Comparison of ENCODE assay signal across 22 cellular contexts in genomic region chr15:93837450-93837849, GRCh38.
DNase-seq lines count a peak whose midpoint lies in the region; ATAC-seq, FAIRE-seq and TF ChIP-seq lines count a peak whose summit lies in the region.
"Had no signal": no experiment of that assay in that cellular context is flagged by ENCODE, and none has a peak within 500 bp of the region (broad histone marks: within the 10 kb centered on the region; RNA-seq: fewer than 3 reads in every experiment).

No MANE protein-coding gene starts in this region.

- H4K20me1 ChIP-seq in keratinocyte (ENCODE audit: control insufficient read depth, extremely low read depth, insufficient read depth, low read length): no peaks in the 10 kb centered on the region

- no peaks in the 10 kb centered on the region for H3K27me3 ChIP-seq in keratinocyte (ENCODE audit: control insufficient read depth, extremely low read depth, insufficient read depth, low read length)
- H3K27me3 ChIP-seq in uterus: no peaks in the 10 kb centered on the region
- H3K27me3 ChIP-seq: BE2C, Peyer's patch had no signal

- peak overlapping the region; percentile 46 for H3K9ac ChIP-seq in keratinocyte (ENCODE audit: control insufficient read depth, extremely low read depth, insufficient read depth, low read length)
- H3K9ac ChIP-seq: SK-N-SH had no signal

- dilution Hi-C loops in keratinocyte (cut with MboI; ENCODE audit: extremely low pct_ligation_motif_present, low sequenced_read_pairs): no loop called here

- H3K4me3 ChIP-seq in epithelial cell of esophagus (ENCODE audit: low read length): no peak overlapping the region
- H3K4me3 ChIP-seq in keratinocyte (ENCODE audit: control insufficient read depth in 2 of 3, extremely low read depth in 1 of 3, insufficient read depth in 2 of 3, low read depth in 1 of 3, low read length in 3 of 3): no peak overlapping the region
- no peak overlapping the region for H3K4me3 ChIP-seq in uterus
- H3K4me3 ChIP-seq: Peyer's patch had no signal

- H3K36me3 Mint-ChIP-seq in activated CD4-positive, alpha-beta T cell treated with anti-CD3 and anti-CD28 coated beads, Interleukin-2, amount 10 ng/mL, durations not matched to agents 24 days and 14 days (ENCODE audit: low read depth): no peaks in the 10 kb centered on the region

- peak; percentile 33 for DNase-seq in activated CD4-positive, alpha-beta T cell treated with anti-CD3 and anti-CD28 coated beads, Interleukin-2, amount 10 ng/mL, durations not matched to agents 24 days and 14 days
- DNase-seq in activated CD4-positive, alpha-beta T cell treated with anti-CD3 and anti-CD28 coated beads, Interleukin-2, amount 50 U/mL, for 48 hours: no peak
- DNase-seq in epithelial cell of esophagus (ENCODE audit: low read depth) (peak; percentile 99), keratinocyte (ENCODE audit: low read depth, low spot score) (peak; percentile 94), uterus (no peak), NCI-H524 treated with DMSO at 0.1 percent for 48 hours (lab: John Stamatoyannopoulos, UW) (no peak)
- DNase-seq: BE2C; Calu3; CD4-positive, alpha-beta T cell; DMS53; H7; KBM-7; NCI-H146; NCI-H2081 treated with DMSO at 0.1 percent for 48 hours; NCI-H524; Peyer's patch; SHP77; SK-N-SH had no signal

- intact Hi-C loops in activated CD4-positive, alpha-beta T cell treated with anti-CD3 and anti-CD28 coated beads, Interleukin-2, amount 10 ng/mL, durations not matched to agents 24 days and 14 days (cut with micrococcal nuclease): no loop called here
- intact Hi-C loops in uterus (cut with DNase I; ENCODE audit: low total_unique reads): no loop called here

- no peak for TF ChIP-seq CTCF in epithelial cell of esophagus (IDR thresholded peaks at IDR 0.05; ENCODE audit: insufficient read depth, low read depth, low read length, missing control alignments)
- no peak for TF ChIP-seq CTCF in keratinocyte (optimal IDR thresholded peaks at IDR 0.05 in 1 of 3, IDR thresholded peaks at IDR 0.05 in 1 of 3, conservative IDR thresholded peaks at IDR 0.05 in 1 of 3; ENCODE audit: extremely low read depth in 1 of 3, insufficient read depth in 2 of 3, low read length in 3 of 3)
- TF ChIP-seq CTCF in uterus (IDR thresholded peaks at IDR 0.05): no peak

- no peak for ATAC-seq in HG03432 (IDR thresholded peaks at IDR 0.05; ENCODE audit: unreplicated experiment)
- no peak for ATAC-seq in SK-N-SH treated with all-trans-retinoic acid at 6 μM for 48 hours

- H2AFZ ChIP-seq in keratinocyte (ENCODE audit: control insufficient read depth, low read length): peak overlapping the region; percentile 39

- H3K36me3 ChIP-seq in keratinocyte (ENCODE audit: control insufficient read depth in 2 of 2, extremely low read depth in 1 of 2, insufficient read depth in 2 of 2, low read length in 2 of 2): no peaks in the 10 kb centered on the region
- no peaks in the 10 kb centered on the region for H3K36me3 ChIP-seq in uterus
- H3K36me3 ChIP-seq: BE2C, Peyer's patch had no signal

- no peaks in the 10 kb centered on the region for H3K27me3 Mint-ChIP-seq in activated CD4-positive, alpha-beta T cell treated with anti-CD3 and anti-CD28 coated beads, Interleukin-2, amount 10 ng/mL, durations not matched to agents 24 days and 14 days
- H3K27me3 Mint-ChIP-seq: CD4-positive, alpha-beta T cell had no signal

- H3K4me1 ChIP-seq in keratinocyte (ENCODE audit: control insufficient read depth, extremely low read depth, insufficient read depth, low read length) (peaks cover 15% of the 10 kb centered on the region), uterus (no peaks in the 10 kb centered on the region)
- H3K4me1 ChIP-seq: BE2C, Peyer's patch had no signal

- H3K4me2 ChIP-seq in keratinocyte (ENCODE audit: control insufficient read depth, extremely low read depth, insufficient read depth, low read depth, low read length): peak overlapping the region; percentile 63
- H3K4me2 ChIP-seq: SK-N-SH had no signal

- no peaks in the 10 kb centered on the region for H3K79me2 ChIP-seq in keratinocyte (ENCODE audit: control insufficient read depth, insufficient read depth, low read length)

- H3K9me3 ChIP-seq in keratinocyte (ENCODE audit: control insufficient read depth, low read depth, low read length) (no peaks in the 10 kb centered on the region), uterus (no peaks in the 10 kb centered on the region)
- H3K9me3 ChIP-seq: BE2C, Peyer's patch, SK-N-SH had no signal

- no peak for TF ChIP-seq POLR2A in uterus (IDR thresholded peaks at IDR 0.05)

- peak; percentile 87 for FAIRE-seq in keratinocyte (lab: Jason Lieb, UNC)
- FAIRE-seq: HTR-8/SVneo had no signal

- no peaks in the 10 kb centered on the region for H3K9me3 Mint-ChIP-seq in activated CD4-positive, alpha-beta T cell treated with anti-CD3 and anti-CD28 coated beads, Interleukin-2, amount 10 ng/mL, durations not matched to agents 24 days and 14 days

- H3K27ac Mint-ChIP-seq in activated CD4-positive, alpha-beta T cell treated with anti-CD3 and anti-CD28 coated beads, Interleukin-2, amount 10 ng/mL, durations not matched to agents 24 days and 14 days: no peak overlapping the region
- H3K27ac Mint-ChIP-seq: CD4-positive, alpha-beta T cell had no signal

- H3K4me1 Mint-ChIP-seq in activated CD4-positive, alpha-beta T cell treated with anti-CD3 and anti-CD28 coated beads, Interleukin-2, amount 10 ng/mL, durations not matched to agents 24 days and 14 days: no peaks in the 10 kb centered on the region

- H3K27ac ChIP-seq in keratinocyte (ENCODE audit: control insufficient read depth, insufficient read depth, low read length) (peak overlapping the region; percentile 83), uterus (no peak overlapping the region)
- H3K27ac ChIP-seq: 22Rv1, Peyer's patch had no signal

- H3K4me3 Mint-ChIP-seq in activated CD4-positive, alpha-beta T cell treated with anti-CD3 and anti-CD28 coated beads, Interleukin-2, amount 10 ng/mL, durations not matched to agents 24 days and 14 days: no peak overlapping the region
- H3K4me3 Mint-ChIP-seq: CD4-positive, alpha-beta T cell had no signal

- no peaks in the 10 kb centered on the region for H3K9me1 ChIP-seq in keratinocyte (ENCODE audit: control insufficient read depth, extremely low read depth, insufficient read depth, low read length)

TF ChIP-seq in SK-N-SH treated with all-trans-retinoic acid at 6 μM for 48 hours, 23 proteins besides CTCF, POLR2A, EP300 and RAD21:
- TF ChIP-seq GLIS3 (CRISPR knock-in tag; IDR thresholded peaks at IDR 0.05): no peak
- TF ChIP-seq ISL1 (CRISPR knock-in tag; IDR thresholded peaks at IDR 0.05): no peak
- TF ChIP-seq OSR1 (CRISPR knock-in tag; IDR thresholded peaks at IDR 0.05): no peak
- TF ChIP-seq ARNTL (CRISPR knock-in tag; IDR thresholded peaks at IDR 0.05; ENCODE audit: borderline replicate concordance, low read depth): no peak

Comparison
In these comparisons a context has a peak if more than half of its experiments do, and no peak if none do; other contexts are left out.
1. DNase-seq: peak in activated CD4-positive, alpha-beta T cell treated with anti-CD3 and anti-CD28 coated beads, Interleukin-2, amount 10 ng/mL, durations not matched to agents 24 days and 14 days (single experiment), epithelial cell of esophagus (single experiment) and keratinocyte (single experiment); none in activated CD4-positive, alpha-beta T cell treated with anti-CD3 and anti-CD28 coated beads, Interleukin-2, amount 50 U/mL, for 48 hours (0 of 2), uterus (0 of 2) and NCI-H524 treated with DMSO at 0.1 percent for 48 hours (single experiment).